ENCODE assay signal across 1 cellular context in the genomic region with DNA sequence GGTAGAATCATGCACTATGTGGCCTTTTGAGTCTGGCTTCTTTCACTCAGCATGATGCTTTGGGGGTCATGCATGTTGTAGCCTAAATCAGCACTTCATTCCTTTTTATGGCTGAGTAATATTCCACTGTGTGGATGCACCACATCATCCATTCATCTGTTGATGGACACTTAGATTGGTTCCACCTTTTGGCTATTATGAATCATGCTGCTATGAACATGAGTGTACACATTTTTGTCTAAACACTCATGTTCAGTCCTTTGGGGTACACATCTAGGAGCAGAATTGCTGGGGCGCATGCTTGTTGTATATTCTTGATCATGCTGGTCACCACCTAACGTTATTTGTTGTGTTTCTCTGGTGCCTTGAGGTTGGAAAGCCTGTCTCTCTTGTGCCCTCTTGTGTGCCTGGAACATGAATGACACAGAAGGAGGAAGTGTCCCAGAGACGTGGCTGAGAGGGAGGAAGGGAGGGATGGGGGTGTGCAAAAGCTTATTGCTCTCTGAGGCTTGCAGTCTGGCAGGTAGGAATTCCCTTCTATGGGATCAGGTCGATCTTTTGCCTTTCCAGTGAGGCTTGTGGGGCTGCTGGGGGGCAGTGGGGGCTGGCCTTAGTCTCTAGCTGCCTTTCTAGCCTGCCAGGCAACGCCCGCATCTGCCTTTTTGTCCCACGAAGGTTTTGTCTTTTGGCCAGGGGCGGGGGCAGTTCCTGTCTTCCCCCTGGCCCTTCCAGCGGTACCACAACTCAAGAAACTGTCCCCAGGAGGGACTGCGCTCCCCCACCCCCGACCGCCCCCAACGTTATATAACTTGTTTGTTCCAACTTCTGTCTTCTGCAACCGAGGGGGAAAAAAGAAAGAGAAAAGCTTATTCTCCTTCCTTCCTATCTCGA.
TF ChIP-seq lines count a peak whose summit lies in the region.

No MANE protein-coding gene starts in this region.

TF ChIP-seq in HCT116, 20 proteins besides CTCF, POLR2A, EP300 and RAD21 (continued from another document):
- no peak for TF ChIP-seq ZNF274 (IDR thresholded peaks at IDR 0.05; ENCODE audit: low read depth, low read length)
- TF ChIP-seq FOSL1 (IDR thresholded peaks at IDR 0.05; ENCODE audit: low read depth): no peak
- no peak for TF ChIP-seq CEBPB (IDR thresholded peaks at IDR 0.05; ENCODE audit: low read depth)
- no peak for TF ChIP-seq TCF7L2 (IDR thresholded peaks at IDR 0.05; ENCODE audit: borderline replicate concordance, extremely low read depth, insufficient read depth, insufficient read length)
- TF ChIP-seq ZFX (IDR thresholded peaks at IDR 0.05): no peak
- no peak for TF ChIP-seq EGR1 (IDR thresholded peaks at IDR 0.05; ENCODE audit: low read depth)
